ENCODE assay signal across 12 cellular contexts in genomic region chr15:95325763-95326688, GRCh38.
A peak's percentile ranks its signal among the peaks of the same experiment; 100 is the strongest.
DNase-seq lines count a peak whose midpoint lies in the region; ATAC-seq and TF ChIP-seq lines count a peak whose summit lies in the region.
"Had no signal": no experiment of that assay in that cellular context is flagged by ENCODE, and none has a peak within 500 bp of the region (broad histone marks: within the 10 kb centered on the region; RNA-seq: fewer than 3 reads in every experiment).

No MANE protein-coding gene starts in this region.

- H3K4me1 ChIP-seq in PC-3 (ENCODE audit: insufficient read depth, low read length) = peaks cover 30% of the 10 kb centered on the region
- peaks cover 0 to 6% of the 10 kb centered on the region in 2 donors for H3K4me1 ChIP-seq in lung (ENCODE audit: control insufficient read depth in 2 of 2, insufficient read depth in 2 of 2, low read length in 2 of 2)
- peaks cover 7% of the 10 kb centered on the region for H3K4me1 ChIP-seq in stomach smooth muscle (ENCODE audit: control insufficient read depth, insufficient read depth, low read length)
- H3K4me1 ChIP-seq: HAP-1, pancreas, SJSA1 had no signal

- H3K4me2 ChIP-seq in PC-3 (ENCODE audit: low read length) = peak overlapping the region; percentile 20

- H3K79me2 ChIP-seq in PC-3 (ENCODE audit: low read length) = no peaks in the 10 kb centered on the region

- CTCF ChIA-PET in PC-3 (lab: Charles Lee) = interaction anchor here (0.8 kb wide), 1 partner anchor 65 kb away, joined by 3 read pairs; no protein-coding TSS in a partner anchor

- TF ChIP-seq CTCF in PC-3 (conservative IDR thresholded peaks at IDR 0.05; ENCODE audit: low read depth, low read length) = no peak
- no peak for TF ChIP-seq CTCF in epithelial cell of esophagus (IDR thresholded peaks at IDR 0.05; ENCODE audit: insufficient read depth, low read depth, low read length, missing control alignments)
- no peak for TF ChIP-seq CTCF in lung (IDR thresholded peaks at IDR 0.05; ENCODE audit: control extremely low read depth, extremely low read depth)

- H4K20me1 ChIP-seq in PC-3 (ENCODE audit: low read length) = no peaks in the 10 kb centered on the region

- no peaks in the 10 kb centered on the region for H3K27me3 ChIP-seq in PC-3 (ENCODE audit: low read length)
- no peaks in the 10 kb centered on the region for H3K27me3 ChIP-seq in lung (ENCODE audit: control insufficient read depth, insufficient read depth)
- peaks cover 0 to 8% of the 10 kb centered on the region in 2 donors for H3K27me3 ChIP-seq in stomach smooth muscle (ENCODE audit: control insufficient read depth in 1 of 2, insufficient read depth in 2 of 2, low read length in 2 of 2)
- H3K27me3 ChIP-seq in MG63 = no peaks in the 10 kb centered on the region
- H3K27me3 ChIP-seq: SJSA1 had no signal

- H3K4me3 ChIP-seq in PC-3 (ENCODE audit: low read length) (no peak overlapping the region), epithelial cell of esophagus (ENCODE audit: low read length) (peak overlapping the region; percentile 10), lung (no peak overlapping the region), stomach smooth muscle (ENCODE audit: low read length in 2 of 2) (peak overlapping the region; percentile 64 to 77), MG63 (no peak overlapping the region)
- H3K4me3 ChIP-seq: HAP-1, SJSA1 had no signal

- no peaks in the 10 kb centered on the region for H3F3A ChIP-seq in PC-3 (ENCODE audit: low read length, unreplicated experiment)

- 56 to 61% methylated on average over 10 of the region's 10 CpGs for WGBS in lung, 2 donors

- H3K36me3 ChIP-seq in PC-3 (ENCODE audit: low read depth, low read length) (no peaks in the 10 kb centered on the region), lung (ENCODE audit: control insufficient read depth in 2 of 2, insufficient read depth in 2 of 2, low read length in 2 of 2) (no peaks in the 10 kb centered on the region), stomach smooth muscle (ENCODE audit: control insufficient read depth in 2 of 2, insufficient read depth in 2 of 2, low read length in 2 of 2) (no peaks in the 10 kb centered on the region), MG63 (no peaks in the 10 kb centered on the region)
- H3K36me3 ChIP-seq: HAP-1, pancreas, SJSA1 had no signal

- POLR2A ChIA-PET in PC-3 (lab: Charles Lee; ENCODE audit: unreplicated experiment) = no interaction called here

- ATAC-seq in PC-3 = peak; percentile 45
- no peak for ATAC-seq in lung (ENCODE audit: insufficient read depth, low FRiP score)
- no peak for ATAC-seq in HG02610 (IDR thresholded peaks at IDR 0.05; ENCODE audit: unreplicated experiment)
- ATAC-seq: pancreas had no signal

- intact Hi-C loops in PC-3 (cut with micrococcal nuclease) = loop anchor here (10.0 kb wide), 1 partner anchor 229 kb away; no protein-coding TSS in a partner anchor

- no peaks in the 10 kb centered on the region for H3K9me3 ChIP-seq in PC-3 (ENCODE audit: low read length)
- peaks cover 0 to 4% of the 10 kb centered on the region in 2 donors for H3K9me3 ChIP-seq in lung (ENCODE audit: control insufficient read depth in 2 of 2, insufficient read depth in 1 of 2, low read length in 1 of 2)
- no peaks in the 10 kb centered on the region for H3K9me3 ChIP-seq in stomach smooth muscle (ENCODE audit: control insufficient read depth in 2 of 2, low read length in 2 of 2)
- H3K9me3 ChIP-seq in MG63 = no peaks in the 10 kb centered on the region
- H3K9me3 ChIP-seq: HAP-1, pancreas had no signal

- H3K9me2 ChIP-seq in PC-3 (replicated peaks; ENCODE audit: low read length) = no peaks in the 10 kb centered on the region

- H2AFZ ChIP-seq in PC-3 (ENCODE audit: low read length) = no peak overlapping the region

- BruUV-seq in PC-3 (replicated peaks; lab: Mats Ljungman, UMichigan) = no TSS peak

- DNase-seq in PC-3 (peak; percentile 59), epithelial cell of esophagus (ENCODE audit: low read depth) (no peak), lung (ENCODE audit: low spot score) (no peak), MG63 (no peak), NCI-H1694 (lab: John Stamatoyannopoulos, UW) (no peak), SK-N-DZ (ENCODE audit: low spot score) (no peak)
- DNase-seq: substantia nigra had no signal

- H3K9ac ChIP-seq in PC-3 (ENCODE audit: low read length) (peak overlapping the region; percentile 3; the same call in 1 of the 2 replicates), stomach smooth muscle (ENCODE audit: low read length in 2 of 2) (peak overlapping the region in 1 of 2 donors; percentile 44)

- peak overlapping the region; percentile 30 for H3K27ac ChIP-seq in PC-3 (ENCODE audit: low read length)
- peak overlapping the region; percentile 58 to 74 for H3K27ac ChIP-seq in lung (ENCODE audit: low read depth in 1 of 2, low read length in 1 of 2)
- no peak overlapping the region for H3K27ac ChIP-seq in stomach smooth muscle (ENCODE audit: low read length)
- H3K27ac ChIP-seq: pancreas, SJSA1 had no signal

Comparison
In these comparisons a context has a peak if more than half of its experiments do, and no peak if none do; other contexts are left out.
1. H3K4me3 ChIP-seq: peak in epithelial cell of esophagus (single experiment) and stomach smooth muscle (2 of 2); none in PC-3 (single experiment), lung (single experiment) and MG63 (single experiment).